Comparison of ENCODE assay signal across 13 cellular contexts in genomic region chr16:84527486-84528269, GRCh38. TPM values are rescaled to one million over a fixed set of nuclear protein-coding genes. Genes with fewer than 3 reads are reported as not detected.
A peak's percentile ranks its signal among the peaks of the same experiment; 100 is the strongest.
DNase-seq lines count a peak whose midpoint lies in the region; ATAC-seq and TF ChIP-seq lines count a peak whose summit lies in the region.
"Had no signal": no experiment of that assay in that cellular context is flagged by ENCODE, and none has a peak within 500 bp of the region (broad histone marks: within the 10 kb centered on the region; RNA-seq: fewer than 3 reads in every experiment).

No MANE protein-coding gene starts in this region.

- H3K27me3 ChIP-seq in breast epithelium (no peaks in the 10 kb centered on the region), muscle layer of colon (ENCODE audit: control insufficient read depth in 1 of 2, insufficient read depth in 2 of 2, low read length in 2 of 2) (no peaks in the 10 kb centered on the region), upper lobe of left lung (no peaks in the 10 kb centered on the region), MM.1S (replicated peaks; ENCODE audit: insufficient read depth, low read length) (no peaks in the 10 kb centered on the region)

- peaks cover 6 to 12% of the 10 kb centered on the region in 2 donors for H3K4me1 ChIP-seq in breast epithelium
- H3K4me1 ChIP-seq in muscle layer of colon (ENCODE audit: insufficient read depth, low read length): peaks cover 29% of the 10 kb centered on the region
- H3K4me1 ChIP-seq in upper lobe of left lung: peaks cover 31 to 41% (median 38%) of the 10 kb centered on the region in 4 donors
- H3K4me1 ChIP-seq in MM.1S (ENCODE audit: low read length): no peaks in the 10 kb centered on the region

- H3K4me3 Mint-ChIP-seq in MCF 10A (ENCODE audit: unreplicated experiment): no peak overlapping the region
- H3K4me3 Mint-ChIP-seq in dendritic cell treated with granulocyte-macrophage colony-stimulating factor and Interleukin-4, amounts not matched to agents 40 ng/mL and 50 ng/mL, for 4 days: no peak overlapping the region
- H3K4me3 Mint-ChIP-seq: T-helper 17 cell had no signal

- CTCF ChIA-PET in MCF 10A (lab: Yijun Ruan, JAX): interaction anchor here (0.7 to 1.6 kb wide), 5 partner anchors 17 to 199 kb away, joined by 3 to 7 read pairs (median 4); no protein-coding TSS in a partner anchor

- peaks cover 10% of the 10 kb centered on the region for H3K9me3 Mint-ChIP-seq in MCF 10A (ENCODE audit: unreplicated experiment)
- H3K9me3 Mint-ChIP-seq in dendritic cell treated with granulocyte-macrophage colony-stimulating factor and Interleukin-4, amounts not matched to agents 40 ng/mL and 50 ng/mL, for 4 days: peaks cover 8% of the 10 kb centered on the region

- ATAC-seq in upper lobe of left lung (ENCODE audit: low FRiP score in 2 of 2): peak in 1 of 2 donors; percentile 41
- no peak for ATAC-seq in GM21619 (IDR thresholded peaks at IDR 0.05; ENCODE audit: unreplicated experiment)
- ATAC-seq: T-helper 17 cell had no signal

- no peaks in the 10 kb centered on the region for H3K9me3 ChIP-seq in breast epithelium
- H3K9me3 ChIP-seq in muscle layer of colon (ENCODE audit: low read length): no peaks in the 10 kb centered on the region
- no peaks in the 10 kb centered on the region for H3K9me3 ChIP-seq in upper lobe of left lung
- H3K9me3 ChIP-seq in MM.1S (replicated peaks; ENCODE audit: insufficient read depth, low read length): no peaks in the 10 kb centered on the region

- H3K4me3 ChIP-seq in breast epithelium (peak overlapping the region in 2 of 3 donors; percentile 25 to 51), muscle layer of colon (ENCODE audit: low read depth in 1 of 2, low read length in 2 of 2) (peak overlapping the region in 1 of 2 donors; percentile 46), upper lobe of left lung (no peak overlapping the region), MM.1S (ENCODE audit: low read length) (no peak overlapping the region)

- H2AFZ ChIP-seq in MM.1S (ENCODE audit: low read length): no peak overlapping the region

- no peaks in the 10 kb centered on the region for H4K20me1 ChIP-seq in MM.1S (ENCODE audit: insufficient read depth, low read length)

- H3K4me1 Mint-ChIP-seq in MCF 10A (ENCODE audit: insufficient read depth, unreplicated experiment): peaks cover 17% of the 10 kb centered on the region
- peaks cover 57% of the 10 kb centered on the region for H3K4me1 Mint-ChIP-seq in dendritic cell treated with granulocyte-macrophage colony-stimulating factor and Interleukin-4, amounts not matched to agents 40 ng/mL and 50 ng/mL, for 4 days (ENCODE audit: low read depth)

- no peak for DNase-seq in breast epithelium (ENCODE audit: low spot score in 2 of 2)
- DNase-seq in MCF 10A (ENCODE audit: unreplicated experiment): no peak
- DNase-seq in upper lobe of left lung: peak in 1 of 2 donors; percentile 59
- DNase-seq in MM.1S: no peak
- no peak for DNase-seq in nucleus accumbens (lab: John Stamatoyannopoulos, UW)
- DNase-seq: activated T-cell treated with anti-CD3 and anti-CD28 coated beads, Interleukin-2, amount 50 U/mL, for 1 hour; NCI-H526 treated with DMSO at 0.1 percent for 48 hours; stimulated activated CD8-positive, alpha-beta memory T cell treated with anti-CD3 and anti-CD28 coated beads, Interleukin-4, amount 100 ng/mL, for 48 hours; T-helper 17 cell had no signal

- H3K4me2 ChIP-seq in MM.1S (ENCODE audit: low read depth, low read length): no peak overlapping the region
- H3K4me2 ChIP-seq: KMS-11 had no signal

- no peaks in the 10 kb centered on the region for H3K27me3 Mint-ChIP-seq in MCF 10A (ENCODE audit: insufficient read depth, unreplicated experiment)
- peaks cover 31% of the 10 kb centered on the region for H3K27me3 Mint-ChIP-seq in dendritic cell treated with granulocyte-macrophage colony-stimulating factor and Interleukin-4, amounts not matched to agents 40 ng/mL and 50 ng/mL, for 4 days
- H3K27me3 Mint-ChIP-seq: T-helper 17 cell had no signal

- no peak for TF ChIP-seq CTCF in breast epithelium (IDR thresholded peaks at IDR 0.05)
- no peak for TF ChIP-seq CTCF in MCF 10A (IDR thresholded peaks at IDR 0.05; ENCODE audit: unreplicated experiment)
- no peak for TF ChIP-seq CTCF in upper lobe of left lung (IDR thresholded peaks at IDR 0.05)
- TF ChIP-seq CTCF in MM.1S (IDR thresholded peaks at IDR 0.05; ENCODE audit: low read length): no peak

- no peak for TF ChIP-seq EP300 in upper lobe of left lung (IDR thresholded peaks at IDR 0.05)

- H3K9me2 ChIP-seq in MM.1S (replicated peaks; ENCODE audit: insufficient read depth, low read length): no peaks in the 10 kb centered on the region

- H3K9ac ChIP-seq in muscle layer of colon (ENCODE audit: low read length): peak overlapping the region; percentile 27
- no peak overlapping the region for H3K9ac ChIP-seq in MM.1S (ENCODE audit: low read length)
- H3K9ac ChIP-seq: KMS-11 had no signal

- no peak overlapping the region for H3K27ac Mint-ChIP-seq in MCF 10A (ENCODE audit: low read depth, unreplicated experiment)
- peak overlapping the region; percentile 30 for H3K27ac Mint-ChIP-seq in dendritic cell treated with granulocyte-macrophage colony-stimulating factor and Interleukin-4, amounts not matched to agents 40 ng/mL and 50 ng/mL, for 4 days
- H3K27ac Mint-ChIP-seq: T-helper 17 cell had no signal

- POLR2A ChIA-PET in MCF 10A (lab: Yijun Ruan, JAX): interaction anchor here (0.6 kb wide), 1 partner anchor 9 kb away, joined by 3 read pairs; no protein-coding TSS in a partner anchor

- intact Hi-C loops in breast epithelium (cut with DNase I; ENCODE audit: low total_unique reads): loop anchor here (10.0 kb wide), 1 partner anchor 67 kb away; no protein-coding TSS in a partner anchor
- intact Hi-C loops in MCF 10A (cut with micrococcal nuclease): no loop called here
- intact Hi-C loops in dendritic cell treated with granulocyte-macrophage colony-stimulating factor and Interleukin-4, amounts not matched to agents 40 ng/mL and 50 ng/mL, for 4 days (cut with micrococcal nuclease): no loop called here

- H3K27ac ChIP-seq in breast epithelium (peak overlapping the region; percentile 58 to 60), muscle layer of colon (ENCODE audit: low read depth, low read length) (no peak overlapping the region), upper lobe of left lung (peak overlapping the region; percentile 32 to 86 (median 74)), MM.1S (ENCODE audit: low read length) (no peak overlapping the region)
- H3K27ac ChIP-seq: KMS-11 had no signal

- no peak for TF ChIP-seq POLR2A in breast epithelium (IDR thresholded peaks at IDR 0.05)
- no peak for TF ChIP-seq POLR2A in upper lobe of left lung (IDR thresholded peaks at IDR 0.05)

- no peaks in the 10 kb centered on the region for H3F3A ChIP-seq in MM.1S (ENCODE audit: insufficient read depth, low read length)

- BruUV-seq in MCF 10A (replicated peaks; lab: Mats Ljungman, UMichigan): no TSS peak

- WGBS in upper lobe of left lung, 2 donors: 52 to 63% methylated on average over 15 of the region's 15 CpGs

- no peaks in the 10 kb centered on the region for H3K79me2 ChIP-seq in MM.1S (ENCODE audit: low read length)

- H3K36me3 Mint-ChIP-seq in MCF 10A (ENCODE audit: insufficient read depth, unreplicated experiment): no peaks in the 10 kb centered on the region
- no peaks in the 10 kb centered on the region for H3K36me3 Mint-ChIP-seq in dendritic cell treated with granulocyte-macrophage colony-stimulating factor and Interleukin-4, amounts not matched to agents 40 ng/mL and 50 ng/mL, for 4 days (ENCODE audit: low read depth)

- no peaks in the 10 kb centered on the region for H3K36me3 ChIP-seq in breast epithelium
- H3K36me3 ChIP-seq in muscle layer of colon (ENCODE audit: insufficient read depth, low read length): no peaks in the 10 kb centered on the region
- no peaks in the 10 kb centered on the region for H3K36me3 ChIP-seq in upper lobe of left lung
- H3K36me3 ChIP-seq in MM.1S (replicated peaks; ENCODE audit: insufficient read depth, low read length): no peaks in the 10 kb centered on the region

RNA-seq across cellular contexts. Expression of gene MEAK7, which starts 23.2 kb away (rescaled TPM):
- total RNA-seq in breast epithelium (10 to 100 TPM in 2 of 3 donors, 1 to 10 TPM in 1; 8.8 to 38.1 (median 17.4) TPM), MCF 10A (2022) (62.3 and 66.8 TPM in 2 replicates), upper lobe of left lung (10 to 100 TPM in 5 of 6 donors, 1 to 10 TPM in 1; 8.5 to 32.8 (median 12.2) TPM)

Comparison
In these comparisons a context has a peak if more than half of its experiments do, and no peak if none do; other contexts are left out.
1. H3K27ac ChIP-seq: peak in breast epithelium (2 of 2) and upper lobe of left lung (4 of 4); none in muscle layer of colon (single experiment) and MM.1S (single experiment).
2. H3K4me3 ChIP-seq: peak in breast epithelium (2 of 3); none in upper lobe of left lung (0 of 4) and MM.1S (single experiment).